Comparison of ENCODE assay signal across 8 cellular contexts in genomic region chr16:67227567-67227921, GRCh38. TPM values are rescaled to one million over a fixed set of nuclear protein-coding genes. Genes with fewer than 3 reads are reported as not detected.
DNase-seq lines count a peak whose midpoint lies in the region; ATAC-seq and TF ChIP-seq lines count a peak whose summit lies in the region.

No MANE protein-coding gene starts in this region.

- H3K36me3 ChIP-seq in breast epithelium: peaks cover 6% of the 10 kb centered on the region
- peaks cover 48% of the 10 kb centered on the region for H3K36me3 ChIP-seq in mesodermal cell (ENCODE audit: control insufficient read depth, insufficient read depth, low read length)
- no peaks in the 10 kb centered on the region for H3K36me3 ChIP-seq in uterus

- H3K4me1 Mint-ChIP-seq in activated naive CD4-positive, alpha-beta T cell treated with anti-CD3 and anti-CD28 coated beads, Interleukin-2, amount 50 U/mL, for 24 hours: peaks cover 51% of the 10 kb centered on the region

- 27 to 30% methylated on average over 11 to 12 of the region's 12 CpGs for WGBS in mesodermal cell (ENCODE audit: insufficient coverage in 2 of 2), 2 experiments

- H3K36me3 Mint-ChIP-seq in activated naive CD4-positive, alpha-beta T cell treated with anti-CD3 and anti-CD28 coated beads, Interleukin-2, amount 50 U/mL, for 24 hours: peaks cover 7% of the 10 kb centered on the region

- TF ChIP-seq POLR2A in breast epithelium (IDR thresholded peaks at IDR 0.05): no peak
- TF ChIP-seq POLR2A in uterus (IDR thresholded peaks at IDR 0.05): no peak

- H3K27me3 ChIP-seq in breast epithelium (no peaks in the 10 kb centered on the region), uterus (no peaks in the 10 kb centered on the region)

- H3K27ac ChIP-seq in breast epithelium (peak overlapping the region; percentile 81 to 85), mesodermal cell (ENCODE audit: low read depth, low read length, severe bottlenecking) (peak overlapping the region; percentile 57), uterus (peak overlapping the region; percentile 79 to 88)

- H3K4me1 ChIP-seq in breast epithelium (peaks cover 5 to 6% of the 10 kb centered on the region in 2 donors), mesodermal cell (ENCODE audit: control insufficient read depth, insufficient read depth, low read length, poor library complexity, severe bottlenecking) (peaks cover 10% of the 10 kb centered on the region), uterus (peaks cover 4 to 12% of the 10 kb centered on the region in 2 donors)

- peak overlapping the region; percentile 99 for H3K4me3 Mint-ChIP-seq in activated naive CD4-positive, alpha-beta T cell treated with anti-CD3 and anti-CD28 coated beads, Interleukin-2, amount 50 U/mL, for 24 hours

- intact Hi-C loops in breast epithelium (cut with DNase I; ENCODE audit: low total_unique reads) (no loop called here), uterus (cut with DNase I; ENCODE audit: low total_unique reads) (no loop called here)

- no peak for DNase-seq in activated naive CD4-positive, alpha-beta T cell treated with anti-CD3 and anti-CD28 coated beads, Interleukin-2, amount 50 U/mL, for 16 hours
- DNase-seq in breast epithelium (ENCODE audit: low spot score in 2 of 2) (no peak), uterus (no peak), HCEC 1CT (no peak), kidney glomerular epithelial cell (lab: John Stamatoyannopoulos, UW) (no peak)

- TF ChIP-seq CTCF in breast epithelium (IDR thresholded peaks at IDR 0.05) (no peak), uterus (IDR thresholded peaks at IDR 0.05) (no peak)

- no peaks in the 10 kb centered on the region for H3K27me3 Mint-ChIP-seq in activated naive CD4-positive, alpha-beta T cell treated with anti-CD3 and anti-CD28 coated beads, Interleukin-2, amount 50 U/mL, for 24 hours

- no peak for ATAC-seq in GM21526 (IDR thresholded peaks at IDR 0.05; ENCODE audit: low FRiP score, unreplicated experiment)

- H3K9me3 ChIP-seq in breast epithelium (no peaks in the 10 kb centered on the region), mesodermal cell (ENCODE audit: control insufficient read depth, low read length) (no peaks in the 10 kb centered on the region), uterus (no peaks in the 10 kb centered on the region)

- H3K4me3 ChIP-seq in breast epithelium (peak overlapping the region; percentile 63 to 95 (median 84)), mesodermal cell (ENCODE audit: extremely low read depth, insufficient read depth, low read length, poor library complexity, severe bottlenecking) (peak overlapping the region; percentile 100), uterus (peak overlapping the region; percentile 97 to 98)

- H3K27ac Mint-ChIP-seq in activated naive CD4-positive, alpha-beta T cell treated with anti-CD3 and anti-CD28 coated beads, Interleukin-2, amount 50 U/mL, for 24 hours: peak overlapping the region; percentile 99

- no peaks in the 10 kb centered on the region for H3K9me3 Mint-ChIP-seq in activated naive CD4-positive, alpha-beta T cell treated with anti-CD3 and anti-CD28 coated beads, Interleukin-2, amount 50 U/mL, for 24 hours

RNA-seq across cellular contexts. Expression of gene TMEM208, which starts 0.6 kb away (rescaled TPM):
- total RNA-seq in breast epithelium (10 to 100 TPM; 35.2 to 46.2 (median 44.2) TPM), uterus (10 to 100 TPM; 10.2 to 57.9 (median 27.3) TPM)
- polyA plus RNA-seq in mesodermal cell (2013, experiment 1 of 2): 44.5 TPM
- 37.3 TPM for polyA plus RNA-seq in mesodermal cell (2013, experiment 2 of 2)

RNA-seq across cellular contexts. Expression of gene FHOD1, which starts 19.7 kb away (rescaled TPM):
- total RNA-seq in breast epithelium (10 to 100 TPM; 19.3 to 25.9 (median 22.6) TPM), uterus (10 to 100 TPM in 3 of 4 donors, 1 to 10 TPM in 1; 2.3 to 37.6 (median 11.8) TPM)
- polyA plus RNA-seq in mesodermal cell (2013, experiment 1 of 2): 71.7 TPM
- 59.8 TPM for polyA plus RNA-seq in mesodermal cell (2013, experiment 2 of 2)

RNA-seq across cellular contexts. Expression of gene SLC9A5, which starts 21.2 kb away (rescaled TPM):
- total RNA-seq in breast epithelium (1 to 10 TPM in 2 of 3 donors, under 1 TPM in 1; 0.96 to 2.3 (median 1.3) TPM), uterus (1 to 10 TPM in 2 of 4 donors, under 1 TPM in 1, not detected in 1; 0.55 to 1.9 (median 1.3) TPM)
- 8.8 TPM for polyA plus RNA-seq in mesodermal cell (2013, experiment 1 of 2)
- polyA plus RNA-seq in mesodermal cell (2013, experiment 2 of 2): 7.5 TPM

RNA-seq across cellular contexts. Expression of gene ELMO3, which starts 28.6 kb away (rescaled TPM):
- 10 to 100 TPM in 2 of 3 donors, 1 to 10 TPM in 1; 1.1 to 35.0 (median 19.7) TPM for total RNA-seq in breast epithelium
- polyA plus RNA-seq in mesodermal cell (2013, experiment 1 of 2): 2.7 TPM
- 2.3 TPM for polyA plus RNA-seq in mesodermal cell (2013, experiment 2 of 2)
- 1 to 10 TPM in 2 of 4 donors, not detected in 2; 1.6 to 5.4 TPM for total RNA-seq in uterus

RNA-seq across cellular contexts. Expression of gene E2F4, which starts 35.6 kb away (rescaled TPM):
- 10 to 100 TPM; 74.1 to 86.9 (median 76.1) TPM for total RNA-seq in breast epithelium
- 69.4 TPM for polyA plus RNA-seq in mesodermal cell (2013, experiment 1 of 2)
- polyA plus RNA-seq in mesodermal cell (2013, experiment 2 of 2): 57.6 TPM
- total RNA-seq in uterus: 100 to 1,000 TPM in 1 of 4 donors, 10 to 100 TPM in 3; 49.2 to 294 (median 77.1) TPM
